1 cellular context compared by ENCODE assay signal in the genomic region with DNA sequence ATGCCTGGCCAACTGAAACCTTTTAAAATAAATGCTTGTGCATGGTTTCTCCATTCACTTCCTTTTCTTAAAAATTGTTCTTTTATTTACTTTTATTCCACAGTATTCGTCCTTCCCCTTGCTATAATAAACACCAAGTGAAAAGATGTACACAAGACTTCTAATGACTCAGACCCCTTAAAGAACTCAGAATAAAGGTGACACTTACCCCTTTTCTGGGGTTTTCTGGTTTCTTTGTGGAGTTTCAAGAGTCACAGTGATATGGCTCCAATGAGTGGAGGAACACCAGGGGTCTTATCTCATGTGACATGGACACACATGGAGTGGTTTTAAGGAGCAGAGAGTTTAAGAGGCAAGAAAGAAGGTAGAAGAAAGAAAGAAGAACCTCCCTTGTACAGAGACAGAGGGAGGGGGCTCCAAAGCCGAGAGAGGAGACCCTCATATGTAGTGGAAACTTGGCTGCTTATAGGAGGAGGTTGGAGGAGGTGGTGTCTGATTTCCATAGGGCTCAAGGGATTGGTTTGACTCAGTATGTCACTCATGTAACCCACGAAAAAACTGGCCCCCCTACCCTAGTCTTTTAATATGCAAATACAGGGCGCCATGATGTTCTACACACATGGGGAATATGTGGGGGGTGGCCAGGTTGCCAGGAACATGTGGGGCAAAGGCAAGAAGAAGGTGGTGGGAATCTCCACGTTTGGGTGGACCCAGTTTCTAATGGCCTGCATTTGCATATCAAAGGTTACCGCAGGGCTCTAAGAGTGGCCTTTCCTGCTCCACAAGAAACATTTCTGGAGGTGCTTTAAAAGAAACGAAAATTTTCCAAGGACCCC.
TF ChIP-seq lines count a peak whose summit lies in the region.

No MANE protein-coding gene starts in this region.

TF ChIP-seq in IMR-90, 13 proteins besides CTCF, POLR2A, EP300 and RAD21:
- TF ChIP-seq RCOR1 (IDR thresholded peaks at IDR 0.05; ENCODE audit: insufficient replicate concordance, low read length) (no peak), SMC3 (IDR thresholded peaks at IDR 0.05; ENCODE audit: low read depth, low read length) (no peak), CEBPB (IDR thresholded peaks at IDR 0.05; ENCODE audit: low read depth, low read length) (no peak), MAZ (IDR thresholded peaks at IDR 0.05; ENCODE audit: borderline replicate concordance, low read depth, low read length) (no peak), NFE2L2 (IDR thresholded peaks at IDR 0.05; ENCODE audit: low read depth, low read length) (no peak)
- TF ChIP-seq, protein P1, sequence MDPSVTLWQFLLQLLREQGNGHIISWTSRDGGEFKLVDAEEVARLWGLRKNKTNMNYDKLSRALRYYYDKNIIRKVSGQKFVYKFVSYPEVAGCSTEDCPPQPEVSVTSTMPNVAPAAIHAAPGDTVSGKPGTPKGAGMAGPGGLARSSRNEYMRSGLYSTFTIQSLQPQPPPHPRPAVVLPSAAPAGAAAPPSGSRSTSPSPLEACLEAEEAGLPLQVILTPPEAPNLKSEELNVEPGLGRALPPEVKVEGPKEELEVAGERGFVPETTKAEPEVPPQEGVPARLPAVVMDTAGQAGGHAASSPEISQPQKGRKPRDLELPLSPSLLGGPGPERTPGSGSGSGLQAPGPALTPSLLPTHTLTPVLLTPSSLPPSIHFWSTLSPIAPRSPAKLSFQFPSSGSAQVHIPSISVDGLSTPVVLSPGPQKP (IDR thresholded peaks at IDR 0.05; ENCODE audit: borderline replicate concordance, low read depth, low read length) = no peak
TF ChIP-seq in IMR-90: peak in this region for 0.
